Comparison of ENCODE assay signal across 1 cellular context in genomic region chr15:101267320-101268104, GRCh38.
TF ChIP-seq lines count a peak whose summit lies in the region.

No MANE protein-coding gene starts in this region.

TF ChIP-seq in K562, 482 proteins besides CTCF, POLR2A, EP300 and RAD21:
- TF ChIP-seq ZNF609 (CRISPR knock-in tag; IDR thresholded peaks at IDR 0.05; ENCODE audit: borderline replicate concordance) (no peak), ZSCAN32 (CRISPR knock-in tag; IDR thresholded peaks at IDR 0.05) (no peak), NFXL1 (CRISPR knock-in tag; IDR thresholded peaks at IDR 0.05) (no peak), MAX (CRISPR knock-in tag; IDR thresholded peaks at IDR 0.05) (0 out of 2 replicates have a peak, but pooled peaks have one; percentile 22), CREB3L1 (IDR thresholded peaks at IDR 0.05; ENCODE audit: borderline replicate concordance, low read depth) (no peak), MGA (IDR thresholded peaks at IDR 0.05) (no peak), POLR2G (IDR thresholded peaks at IDR 0.05; ENCODE audit: low read depth, low read length) (peak; percentile 60), ZBTB33 (CRISPR knock-in tag; IDR thresholded peaks at IDR 0.05) (peak; percentile 94), RREB1 (CRISPR knock-in tag; IDR thresholded peaks at IDR 0.05) (no peak), POLR2B (IDR thresholded peaks at IDR 0.05; ENCODE audit: low read depth, partially characterized antibody) (peak; percentile 23), RNF2 (IDR thresholded peaks at IDR 0.05) (no peak), PREB (CRISPR knock-in tag; IDR thresholded peaks at IDR 0.05) (no peak), MXD1 (CRISPR knock-in tag; IDR thresholded peaks at IDR 0.05; ENCODE audit: borderline replicate concordance, poor library complexity, severe bottlenecking) (no peak), DDX20 (tag; IDR thresholded peaks at IDR 0.05; ENCODE audit: low read depth) (no peak)
